Comparison of ENCODE assay signal across 19 cellular contexts in the genomic region with DNA sequence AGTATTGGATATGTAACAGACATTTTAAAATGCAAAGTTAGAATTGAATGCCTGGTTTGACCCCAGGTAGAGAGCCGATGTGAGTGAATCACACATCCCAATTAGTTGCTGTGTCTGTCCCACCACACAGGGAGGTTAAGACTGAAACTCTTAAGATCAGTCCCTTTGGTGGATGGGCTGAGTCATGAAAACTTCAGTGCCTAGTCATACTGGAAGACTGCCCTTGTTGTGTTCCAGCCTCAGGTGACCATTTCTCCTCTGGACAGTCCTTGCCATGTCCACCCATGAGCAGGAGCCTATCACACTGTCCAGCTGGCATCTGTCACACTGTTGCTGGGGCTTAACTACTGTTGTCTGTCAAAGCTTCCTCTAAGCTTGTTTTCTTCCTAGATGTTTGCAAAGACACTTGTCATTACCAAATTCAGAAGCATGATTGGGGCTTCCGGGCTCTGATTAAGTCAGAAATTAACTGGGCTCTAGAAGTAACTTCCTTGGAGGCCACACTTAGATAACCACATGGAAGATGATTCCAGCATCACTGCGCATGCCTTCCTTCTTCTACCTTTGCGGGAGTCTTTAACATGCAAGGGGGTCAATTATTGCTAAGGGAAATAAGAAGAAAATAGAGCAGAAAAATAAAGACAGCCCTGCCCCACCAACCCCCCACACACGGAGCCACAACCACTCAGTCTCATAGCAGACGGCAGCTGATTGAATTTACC. TPM values are rescaled to one million over a fixed set of nuclear protein-coding genes. Genes with fewer than 3 reads are reported as not detected.
A peak's percentile ranks its signal among the peaks of the same experiment; 100 is the strongest.
DNase-seq lines count a peak whose midpoint lies in the region; ATAC-seq, FAIRE-seq and TF ChIP-seq lines count a peak whose summit lies in the region.
"Had no signal": no experiment of that assay in that cellular context is flagged by ENCODE, and none has a peak within 500 bp of the region (broad histone marks: within the 10 kb centered on the region; RNA-seq: fewer than 3 reads in every experiment).

No MANE protein-coding gene starts in this region.

- H3K4me1 ChIP-seq in PC-3 (ENCODE audit: insufficient read depth, low read length), result no peaks in the 10 kb centered on the region
- no peaks in the 10 kb centered on the region for H3K4me1 ChIP-seq in HepG2 (ENCODE audit: insufficient read depth, low read length)

- TF ChIP-seq EP300 in HepG2 (IDR thresholded peaks at IDR 0.05; ENCODE audit: low read depth in 2 of 2, low read length in 2 of 2), result no peak
- TF ChIP-seq EP300 in HepG2 (CRISPR knock-in tag; IDR thresholded peaks at IDR 0.05; ENCODE audit: borderline replicate concordance), result no peak

- 70% methylated on average over 6 of the region's 6 CpGs for WGBS in HepG2 (ENCODE audit: low lambda C conversion rate)

- H3K36me3 ChIP-seq in bronchial epithelial cell (ENCODE audit: control insufficient read depth, insufficient read depth, low read length), result no peaks in the 10 kb centered on the region
- H3K36me3 ChIP-seq in PC-3 (ENCODE audit: low read depth, low read length), result no peaks in the 10 kb centered on the region
- no peaks in the 10 kb centered on the region for H3K36me3 ChIP-seq in HepG2 (replicated peaks in 1 of 2; ENCODE audit: control insufficient read depth in 1 of 2, insufficient read depth in 2 of 2, low read length in 2 of 2)
- H3K36me3 ChIP-seq: prostate gland had no signal

- H3K9me3 ChIP-seq in PC-3 (ENCODE audit: low read length), result no peaks in the 10 kb centered on the region
- no peaks in the 10 kb centered on the region for H3K9me3 ChIP-seq in HepG2 (ENCODE audit: low read length)
- H3K9me3 ChIP-seq: prostate gland, SK-N-SH, spleen had no signal

- H3K4me2 ChIP-seq in PC-3 (ENCODE audit: low read length) (no peak overlapping the region), HepG2 (ENCODE audit: low read depth, low read length) (no peak overlapping the region)
- H3K4me2 ChIP-seq: SK-N-SH had no signal

- intact Hi-C loops in PC-3 (cut with micrococcal nuclease), result no loop called here
- intact Hi-C loops in HepG2 (cut with micrococcal nuclease; ENCODE audit: unreplicated experiment), result no loop called here

- H4K20me1 ChIP-seq in PC-3 (ENCODE audit: low read length), result no peaks in the 10 kb centered on the region
- no peaks in the 10 kb centered on the region for H4K20me1 ChIP-seq in HepG2 (ENCODE audit: insufficient read depth, low read length)

- H3K9ac ChIP-seq in PC-3 (ENCODE audit: low read length) (no peak overlapping the region), HepG2 (ENCODE audit: insufficient read depth, low read depth, low read length) (no peak overlapping the region)
- H3K9ac ChIP-seq: SK-N-SH had no signal

- in situ Hi-C loops in HepG2 (cut with HindIII; ENCODE audit: extremely low pct_ligation_motif_present, low pct_unique_long_range_greater_than_20kb), result no loop called here

- H3F3A ChIP-seq in PC-3 (ENCODE audit: low read length, unreplicated experiment), result no peaks in the 10 kb centered on the region

- H3K4me3 ChIP-seq in bronchial epithelial cell (ENCODE audit: low read depth, low read length), result no peak overlapping the region
- H3K4me3 ChIP-seq in PC-3 (ENCODE audit: low read length), result no peak overlapping the region
- no peak overlapping the region for H3K4me3 ChIP-seq in HepG2 (replicated peaks in 1 of 3; ENCODE audit: insufficient read depth in 1 of 3, low read depth in 2 of 3, low read length in 3 of 3)
- H3K4me3 ChIP-seq: prostate gland, spleen had no signal

- no peak for TF ChIP-seq RAD21 in HepG2 (CRISPR knock-in tag; IDR thresholded peaks at IDR 0.05)

- CTCF ChIA-PET in PC-3 (lab: Charles Lee) (no interaction called here), HepG2 (lab: Yijun Ruan, JAX; ENCODE audit: low intra/inter-chr PET ratio, low total read pairs) (no interaction called here)

- no peak for TF ChIP-seq POLR2A in HepG2 (IDR thresholded peaks at IDR 0.05; ENCODE audit: insufficient read depth in 1 of 2, low read depth in 2 of 2, low read length in 2 of 2)

- POLR2A ChIA-PET in PC-3 (lab: Charles Lee; ENCODE audit: unreplicated experiment) (no interaction called here), HepG2 (lab: Yijun Ruan, JAX) (no interaction called here)

- H3K27ac ChIP-seq in PC-3 (ENCODE audit: low read length) (no peak overlapping the region), HepG2 (ENCODE audit: extremely low read length, insufficient read depth, low read length) (no peak overlapping the region)
- H3K27ac ChIP-seq: prostate gland had no signal

- no peaks in the 10 kb centered on the region for H3K27me3 ChIP-seq in bronchial epithelial cell (ENCODE audit: control insufficient read depth, insufficient read depth, low read length)
- H3K27me3 ChIP-seq in PC-3 (ENCODE audit: low read length), result no peaks in the 10 kb centered on the region
- no peaks in the 10 kb centered on the region for H3K27me3 ChIP-seq in HepG2 (ENCODE audit: control insufficient read depth in 1 of 2, insufficient read depth in 2 of 2, low read length in 2 of 2)
- H3K27me3 ChIP-seq: spleen had no signal

- no TSS peak for BruUV-seq in PC-3 (replicated peaks; lab: Mats Ljungman, UMichigan)
- no TSS peak for BruUV-seq in HepG2 (replicated peaks; lab: Mats Ljungman, UMichigan)

- FAIRE-seq in bronchial epithelial cell (lab: Jason Lieb, UNC), result no peak
- FAIRE-seq in HepG2 (lab: Jason Lieb, UNC), result no peak

- TF ChIP-seq CTCF in bronchial epithelial cell (IDR thresholded peaks at IDR 0.05; ENCODE audit: insufficient read depth, low read length, severe bottlenecking) (no peak), PC-3 (conservative IDR thresholded peaks at IDR 0.05; ENCODE audit: low read depth, low read length) (no peak), HepG2 (CRISPR knock-in tag; IDR thresholded peaks at IDR 0.05) (no peak)

- H3K9me2 ChIP-seq in PC-3 (replicated peaks; ENCODE audit: low read length), result no peaks in the 10 kb centered on the region
- H3K9me2 ChIP-seq: SK-N-SH had no signal

- H3K79me2 ChIP-seq in PC-3 (ENCODE audit: low read length), result no peaks in the 10 kb centered on the region
- no peaks in the 10 kb centered on the region for H3K79me2 ChIP-seq in HepG2 (ENCODE audit: insufficient read depth, low read length)

- peak; percentile 54 for ATAC-seq in GM19351 (IDR thresholded peaks at IDR 0.05; ENCODE audit: unreplicated experiment)
- ATAC-seq in PC-3, result no peak
- ATAC-seq in HepG2, result no peak

- DNase-seq in LHCN-M2 (ENCODE audit: low read depth) (peak; percentile 41), bronchial epithelial cell (ENCODE audit: low read depth) (peak; percentile 30), renal cortical epithelial cell (ENCODE audit: low read depth) (peak; percentile 82), PC-3 (no peak), AG08395 (ENCODE audit: low spot score) (no peak), HepG2 (ENCODE audit: low spot score) (no peak)
- no peak for DNase-seq in stimulated activated CD4-positive, alpha-beta T cell treated with anti-CD3 and anti-CD28 coated beads, Interleukin-4, amount 100 ng/mL, for 24 hours
- DNase-seq: activated naive CD4-positive, alpha-beta T cell treated with Interleukin-2 at 50 U/mL for 16 hours; dermis blood vessel endothelial cell; DMS 273 treated with DMSO at 0.1 percent for 48 hours; head of caudate nucleus; mesendoderm; NCI-H1092; nephron progenitor cell; SK-N-SH; spleen had no signal

- H2AFZ ChIP-seq in PC-3 (ENCODE audit: low read length) (no peak overlapping the region), HepG2 (ENCODE audit: low read length) (no peak overlapping the region)

TF ChIP-seq in HepG2, 621 proteins besides CTCF, POLR2A, EP300 and RAD21 (continues in another document):
- TF ChIP-seq, protein P1, sequence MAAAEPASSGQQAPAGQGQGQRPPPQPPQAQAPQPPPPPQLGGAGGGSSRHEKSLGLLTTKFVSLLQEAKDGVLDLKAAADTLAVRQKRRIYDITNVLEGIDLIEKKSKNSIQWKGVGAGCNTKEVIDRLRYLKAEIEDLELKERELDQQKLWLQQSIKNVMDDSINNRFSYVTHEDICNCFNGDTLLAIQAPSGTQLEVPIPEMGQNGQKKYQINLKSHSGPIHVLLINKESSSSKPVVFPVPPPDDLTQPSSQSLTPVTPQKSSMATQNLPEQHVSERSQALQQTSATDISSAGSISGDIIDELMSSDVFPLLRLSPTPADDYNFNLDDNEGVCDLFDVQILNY (CRISPR knock-in tag; conservative IDR thresholded peaks at IDR 0.05), result no peak
- TF ChIP-seq ZNF274 (CRISPR knock-in tag; IDR thresholded peaks at IDR 0.05) (no peak), ZC3H13 (CRISPR knock-in tag; IDR thresholded peaks at IDR 0.05) (no peak), ZNF776 (CRISPR knock-in tag; IDR thresholded peaks at IDR 0.05) (no peak)

RNA-seq across cellular contexts. Expression of a gene that starts 21.3 kb away (rescaled TPM):
- 3.5 and 4.5 TPM in 2 replicates for total RNA-seq in LHCN-M2 (2014; rRNA removed)
- polyA plus RNA-seq in LHCN-M2 (2012), result 2.0 TPM
- total RNA-seq in bronchial epithelial cell, result 0.79 and 4.1 TPM in 2 replicates
- total RNA-seq in renal cortical epithelial cell, result 9.2 and 11.6 TPM in 2 replicates
- total RNA-seq in PC-3 (2014; rRNA removed), result 0.15 TPM in 1 of 2 replicates, not detected in the other
- total RNA-seq in HepG2 (2016; rRNA removed; fragmentation: Illumina TruSeq; extraction: Trizol), result not detected in 2 replicates
- total RNA-seq in HepG2 (2016; cell fraction: cytosol; rRNA removed; fragmentation: Illumina TruSeq; extraction: Trizol; ENCODE audit: low read depth), result not detected in 2 replicates
- total RNA-seq in HepG2 (2016; cell fraction: insoluble cytoplasmic fraction; rRNA removed; fragmentation: Illumina TruSeq; extraction: Trizol), result not detected in 2 replicates
- not detected in 2 replicates for total RNA-seq in HepG2 (2016; cell fraction: membrane; rRNA removed; fragmentation: Illumina TruSeq; extraction: Trizol)
- total RNA-seq in HepG2 (2016; cell fraction: nucleus; rRNA removed; fragmentation: Illumina TruSeq; extraction: Trizol), result not detected in 2 replicates
- 0.09 TPM in 1 of 2 replicates, not detected in the other for polyA plus RNA-seq in HepG2 (2011; rRNA removed)
- polyA plus RNA-seq in HepG2 (2011; cell fraction: cytosol; rRNA removed), result not detected in 2 replicates
- 0.07 TPM in 1 of 2 replicates, not detected in the other for polyA plus RNA-seq in HepG2 (2011; cell fraction: nucleus; rRNA removed)
- polyA plus RNA-seq in HepG2 (2012), result not detected in 2 replicates
- polyA plus RNA-seq in HepG2 (2016; cell fraction: cytosol; fragmentation: Illumina TruSeq; extraction: Trizol; ENCODE audit: low read depth), result not detected in 2 replicates
- 0.12 TPM in 1 of 2 replicates, not detected in the other for polyA plus RNA-seq in HepG2 (2016; cell fraction: insoluble cytoplasmic fraction; fragmentation: Illumina TruSeq; extraction: Trizol; ENCODE audit: low read depth)
- not detected in 2 replicates for polyA plus RNA-seq in HepG2 (2016; cell fraction: membrane; fragmentation: Illumina TruSeq; extraction: Trizol; ENCODE audit: low read depth)
- polyA plus RNA-seq in HepG2 (2016; cell fraction: nucleus; fragmentation: Illumina TruSeq; extraction: Trizol; ENCODE audit: insufficient read depth, low read depth), result not detected in 2 replicates
- not detected in 2 replicates for polyA minus RNA-seq in HepG2 (2011; rRNA and poly(A)+ RNA removed; ENCODE audit: low replicate concordance)
- not detected in 2 replicates for polyA minus RNA-seq in HepG2 (2011; cell fraction: cytosol; rRNA and poly(A)+ RNA removed)
- not detected in 2 replicates for polyA minus RNA-seq in HepG2 (2011; cell fraction: nucleus; rRNA and poly(A)+ RNA removed)
- polyA plus RNA-seq: BJ had no signal

Comparison
In these comparisons a context has a peak if more than half of its experiments do, and no peak if none do; other contexts are left out.
1. DNase-seq: peak in LHCN-M2 (single experiment), bronchial epithelial cell (single experiment) and renal cortical epithelial cell (single experiment); none in PC-3 (single experiment), stimulated activated CD4-positive, alpha-beta T cell treated with anti-CD3 and anti-CD28 coated beads, Interleukin-4, amount 100 ng/mL, for 24 hours (single experiment), AG08395 (single experiment) and HepG2 (single experiment).